ENCODE assay signal across 19 cellular contexts in the genomic region with DNA sequence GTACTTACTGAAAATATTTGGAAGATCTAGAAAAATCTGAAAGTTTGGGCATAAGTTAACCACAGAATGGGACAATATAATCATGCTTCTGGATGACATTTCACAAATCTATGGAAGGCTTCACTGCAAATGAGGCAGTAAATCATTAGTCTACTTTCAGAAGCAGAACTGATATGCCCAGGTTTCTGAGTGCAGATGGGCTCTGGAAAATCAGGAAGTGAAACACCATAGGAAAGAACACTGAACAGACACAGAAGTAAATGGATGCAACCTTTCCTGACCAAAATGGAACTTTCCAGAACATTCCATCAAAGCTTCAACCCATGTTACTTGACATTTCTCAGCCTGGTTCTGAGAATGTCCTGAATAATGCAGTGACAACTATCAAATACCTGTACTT. TPM values are rescaled to one million over a fixed set of nuclear protein-coding genes. Genes with fewer than 3 reads are reported as not detected.
A peak's percentile ranks its signal among the peaks of the same experiment; 100 is the strongest.
DNase-seq lines count a peak whose midpoint lies in the region; ATAC-seq, FAIRE-seq and TF ChIP-seq lines count a peak whose summit lies in the region.
"Had no signal": no experiment of that assay in that cellular context is flagged by ENCODE, and none has a peak within 500 bp of the region (broad histone marks: within the 10 kb centered on the region; RNA-seq: fewer than 3 reads in every experiment).

No MANE protein-coding gene starts in this region.

- ATAC-seq in K562 (no peak), HG03095 (IDR thresholded peaks at IDR 0.05; ENCODE audit: unreplicated experiment) (no peak), GM19395 (IDR thresholded peaks at IDR 0.05; ENCODE audit: unreplicated experiment) (no peak)
- ATAC-seq: CD8-positive, alpha-beta T cell; T-cell had no signal

- no TSS peak for BruUV-seq in K562 (replicated peaks; lab: Mats Ljungman, UMichigan)

- TF ChIP-seq RAD21 in K562 (CRISPR knock-in tag; conservative IDR thresholded peaks at IDR 0.05 in 1 of 2, IDR thresholded peaks at IDR 0.05 in 1 of 2) = no peak

- TF ChIP-seq CTCF in K562 (IDR thresholded peaks at IDR 0.05 in 2 of 3, conservative IDR thresholded peaks at IDR 0.05 in 1 of 3; ENCODE audit: insufficient read depth in 2 of 3, low read depth in 1 of 3, low read length in 3 of 3) = no peak

- in situ Hi-C loops in K562 (cut with MboI) = no loop called here

- no peak overlapping the region for H3K9ac ChIP-seq in K562 (ENCODE audit: insufficient read depth in 1 of 2, low read depth in 2 of 2, low read length in 2 of 2)

- no peaks in the 10 kb centered on the region; the same call in 1 of the 2 replicates for H4K20me1 ChIP-seq in K562 (replicated peaks; ENCODE audit: control insufficient read depth, insufficient read depth, low read length)

- no peaks in the 10 kb centered on the region for H3K4me1 ChIP-seq in K562 (replicated peaks in 1 of 2; ENCODE audit: control insufficient read depth in 2 of 2, insufficient read depth in 2 of 2, low read length in 2 of 2)

- no peaks in the 10 kb centered on the region for H3K9me3 ChIP-seq in K562 (replicated peaks; ENCODE audit: control insufficient read depth, insufficient read depth, low read depth, low read length)

- intact Hi-C loops in K562 (cut with micrococcal nuclease) = no loop called here

- no peak overlapping the region for H3K27ac ChIP-seq in K562 (ENCODE audit: extremely low read depth, low read depth, low read length)
- H3K27ac ChIP-seq: PC-9 had no signal

- no peak overlapping the region for H3K4me2 ChIP-seq in K562 (ENCODE audit: insufficient read depth, low read length)
- H3K4me2 ChIP-seq: PC-9 had no signal

- POLR2A ChIA-PET in K562 (lab: Yijun Ruan, JAX) = interaction anchor here (0.9 kb wide), 1 partner anchor 40 kb away, joined by 3 read pairs; no protein-coding TSS in a partner anchor

- no peaks in the 10 kb centered on the region for H3K79me2 ChIP-seq in K562 (ENCODE audit: control insufficient read depth, insufficient read depth, low read length)

- no peak for TF ChIP-seq EP300 in K562 (IDR thresholded peaks at IDR 0.05; ENCODE audit: low read length)

- no peak overlapping the region for H3K4me3 ChIP-seq in K562
- H3K4me3 ChIP-seq: PC-9 had no signal

- TF ChIP-seq POLR2A in K562 (conservative IDR thresholded peaks at IDR 0.05) = no peak

- H2AFZ ChIP-seq in K562 (ENCODE audit: low read depth, low read length) = no peak overlapping the region
- H2AFZ ChIP-seq: PC-9 had no signal

- DNase-seq in SIG-M5 treated with dmso at 0.1 percent for 504 hours (lab: John Stamatoyannopoulos, UW; ENCODE audit: unreplicated experiment) (peak; percentile 52), SIG-M5 (lab: John Stamatoyannopoulos, UW) (no peak), NOMO-1 treated with DMSO at 0.1 percent for 48 hours (lab: John Stamatoyannopoulos, UW; ENCODE audit: unreplicated experiment) (peak; percentile 80), K562 (ENCODE audit: extremely low read depth in 1 of 4, low spot score in 3 of 4) (no peak)
- DNase-seq in activated CD4-positive, alpha-beta T cell treated with anti-CD3 and anti-CD28 coated beads, Interleukin-2, amount 50 U/mL, for 4 hours = no peak
- DNase-seq in stimulated activated CD4-positive, alpha-beta T cell treated with anti-CD3 and anti-CD28 coated beads, Interleukin-4, amount 100 ng/mL, for 1 hour = no peak
- DNase-seq: 8988T; CD8-positive, alpha-beta T cell; DMS79; Kasumi-1; MM.1S; NCI-H1436 treated with DMSO at 0.1 percent for 48 hours; NCI-H226; NCI-H524 treated with DMSO at 0.1 percent for 48 hours; PC-9; T-cell had no signal

- no peaks in the 10 kb centered on the region for H3K36me3 ChIP-seq in K562 (ENCODE audit: control insufficient read depth, insufficient read depth, low read length)

- CTCF ChIA-PET in K562 (lab: Yijun Ruan, JAX; ENCODE audit: low intra/inter-chr PET ratio) = no interaction called here

- FAIRE-seq in K562 (lab: Jason Lieb, UNC) = no peak

- peaks cover 0 to 7% of the 10 kb centered on the region in 2 experiments; a peak in 3 of 5 replicates for H3K27me3 ChIP-seq in K562 (ENCODE audit: control insufficient read depth in 2 of 2, insufficient read depth in 2 of 2, low read length in 2 of 2)

- no peaks in the 10 kb centered on the region for H3K9me1 ChIP-seq in K562 (ENCODE audit: control insufficient read depth, insufficient read depth, low read length)

TF ChIP-seq in K562, 482 proteins besides CTCF, POLR2A, EP300 and RAD21:
- TF ChIP-seq TSC22D4 (tag; IDR thresholded peaks at IDR 0.05) = no peak
- no peak for TF ChIP-seq PHF20 (IDR thresholded peaks at IDR 0.05; ENCODE audit: partially characterized antibody)
- TF ChIP-seq MEIS2 (IDR thresholded peaks at IDR 0.05; ENCODE audit: partially characterized antibody) = peak; percentile 77
- no peak for TF ChIP-seq PBX2 (CRISPR knock-in tag; IDR thresholded peaks at IDR 0.05; ENCODE audit: low read depth)
- TF ChIP-seq PBX2 (tag; conservative IDR thresholded peaks at IDR 0.05; ENCODE audit: low read depth) = peak; percentile 62
- TF ChIP-seq SPI1 (IDR thresholded peaks at IDR 0.05; ENCODE audit: borderline replicate concordance, low read depth, low read length) = peak; percentile 47; the same call in 1 of the 2 replicates
- peak; percentile 51; the same call in 1 of the 2 replicates for TF ChIP-seq PKNOX1 (IDR thresholded peaks at IDR 0.05)
- TF ChIP-seq ATF1 (CRISPR knock-in tag; IDR thresholded peaks at IDR 0.05) = no peak
- no peak for TF ChIP-seq ATF1 (tag; IDR thresholded peaks at IDR 0.05)
- no peak for TF ChIP-seq MAFF (IDR thresholded peaks at IDR 0.05; ENCODE audit: low read length)

RNA-seq across cellular contexts. Expression of gene KCNG3, which starts 55.1 kb away (rescaled TPM):
- total RNA-seq in K562 (2011; cell fraction: chromatin; rRNA removed; ENCODE audit: low replicate concordance) = not detected in 2 replicates
- total RNA-seq in K562 (2011; cell fraction: nucleolus; rRNA removed) = not detected in 2 replicates
- not detected in 2 replicates for total RNA-seq in K562 (2011; cell fraction: nucleoplasm; rRNA removed)
- not detected in 2 replicates for total RNA-seq in K562 (2014; rRNA removed)
- not detected in 2 replicates for total RNA-seq in K562 (2014; rRNA removed; fragmentation: Illumina TruSeq; extraction: Trizol)
- total RNA-seq in K562 (2015; rRNA removed; fragmentation: Illumina TruSeq; extraction: Trizol) = not detected in 2 replicates
- not detected in 2 replicates for total RNA-seq in K562 (2021)
- not detected in 2 replicates for polyA plus RNA-seq in K562 (2011; rRNA removed)
- polyA plus RNA-seq in K562 (2011; cell fraction: cytosol; rRNA removed) = not detected in 2 replicates
- not detected in 2 replicates for polyA plus RNA-seq in K562 (2011; cell fraction: nucleus; rRNA removed)
- not detected in 2 replicates for polyA plus RNA-seq in K562 (2012)
- not detected in 2 replicates for polyA plus RNA-seq in K562 (2014; fragmentation: Illumina TruSeq; extraction: Trizol)
- polyA plus RNA-seq in K562 (2014; fragmentation: Nextera tagmentation; extraction: Ambion mirVana) = not detected
- not detected in 2 replicates for polyA plus RNA-seq in K562 (2014; rRNA removed)
- 0.04 TPM in 1 of 2 replicates, not detected in the other for polyA minus RNA-seq in K562 (2011; rRNA and poly(A)+ RNA removed)
- polyA minus RNA-seq in K562 (2011; cell fraction: cytosol; rRNA and poly(A)+ RNA removed) = not detected in 2 replicates
- not detected in 2 replicates for polyA minus RNA-seq in K562 (2011; cell fraction: nucleus; rRNA and poly(A)+ RNA removed)
- polyA plus RNA-seq: BJ had no signal

Comparison
In these comparisons a context has a peak if more than half of its experiments do, and no peak if none do; other contexts are left out.
1. DNase-seq: peak in SIG-M5 treated with dmso at 0.1 percent for 504 hours (single experiment) and NOMO-1 treated with DMSO at 0.1 percent for 48 hours (single experiment); none in SIG-M5 (single experiment), K562 (0 of 4), activated CD4-positive, alpha-beta T cell treated with anti-CD3 and anti-CD28 coated beads, Interleukin-2, amount 50 U/mL, for 4 hours (0 of 2) and stimulated activated CD4-positive, alpha-beta T cell treated with anti-CD3 and anti-CD28 coated beads, Interleukin-4, amount 100 ng/mL, for 1 hour (single experiment).